ENCODE assay signal across 20 cellular contexts in genomic region chr11:103939694-103940093, GRCh38.
"Had no signal": no experiment of that assay in that cellular context is flagged by ENCODE, and none has a peak within 500 bp of the region (broad histone marks: within the 10 kb centered on the region; RNA-seq: fewer than 3 reads in every experiment).

No MANE protein-coding gene starts in this region.

- H2AFZ ChIP-seq: hepatocyte had no signal

- DNase-seq: activated CD4-positive, alpha-beta memory T cell treated with anti-CD3 and anti-CD28 coated beads for 36 hours; activated CD4-positive, alpha-beta T cell treated with anti-CD3 and anti-CD28 coated beads for 4 hours; activated CD4-positive, CD25-positive, alpha-beta regulatory T cell; activated naive CD4-positive, alpha-beta T cell treated with Interleukin-2 at 50 U/mL for 16 hours; activated naive CD8-positive, alpha-beta T cell treated with anti-CD3 and anti-CD28 coated beads for 36 hours; activated T-cell treated with anti-CD3 and anti-CD28 coated beads, Interleukin-2, amount 50 U/mL, for 48 hours; central memory CD4-positive, alpha-beta T cell; effector memory CD4-positive, alpha-beta T cell; foreskin keratinocyte; immature natural killer cell; left ventricle myocardium inferior; midbrain; psoas muscle; stimulated activated CD4-positive, alpha-beta T cell treated with anti-CD3 and anti-CD28 coated beads, Interleukin-12 subunit alpha, Interleukin-12 subunit beta, amount 100 ng/mL, for 4 hours; stimulated activated CD4-positive, alpha-beta T cell treated with anti-CD3 and anti-CD28 coated beads, Interleukin-4, amount 100 ng/mL, for 4 hours; substantia nigra; tibial artery had no signal

- H3K79me2 ChIP-seq: hepatocyte had no signal

- H3K27ac ChIP-seq: foreskin keratinocyte, hepatocyte, left ventricle myocardium inferior, psoas muscle, right atrium auricular region, tibial artery had no signal

- H3K27me3 ChIP-seq: foreskin keratinocyte, hepatocyte, right atrium auricular region, tibial artery had no signal

- H3K9me3 ChIP-seq: left ventricle myocardium inferior, psoas muscle, right atrium auricular region, tibial artery had no signal

- ATAC-seq: natural killer cell treated with Interleukin-12 subunit alpha and Interleukin-12 subunit beta and Interleukin-15 and Interleukin-18, amount 100 ng/mL, for 72 hours; psoas muscle had no signal

- H3K36me3 ChIP-seq: right atrium auricular region, tibial artery had no signal

- H3K4me1 ChIP-seq: left ventricle myocardium inferior, psoas muscle, right atrium auricular region, tibial artery had no signal

- H3K4me2 ChIP-seq: hepatocyte had no signal

- H3K4me3 ChIP-seq: hepatocyte, left ventricle myocardium inferior, psoas muscle, right atrium auricular region, tibial artery had no signal
